10 cellular contexts compared by ENCODE assay signal in the genomic region with DNA sequence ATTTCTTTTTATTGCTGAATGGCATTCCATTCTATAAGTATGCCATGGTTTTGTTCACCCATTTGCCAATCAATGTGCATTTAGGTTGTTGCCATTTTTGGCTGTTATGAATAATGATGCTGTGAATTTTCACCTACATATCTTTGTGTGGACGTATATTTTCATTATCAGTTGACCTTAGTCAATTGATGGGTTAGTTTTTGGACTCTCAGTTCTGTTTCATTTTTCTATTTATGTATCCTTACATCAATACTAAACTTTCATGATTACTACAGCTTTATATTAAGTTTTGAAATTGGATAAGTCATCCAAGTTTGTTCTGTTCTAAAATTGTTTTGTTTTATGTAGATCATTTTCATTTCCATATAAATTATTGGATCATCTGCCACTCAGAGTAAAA.
"Had no signal": no experiment of that assay in that cellular context is flagged by ENCODE, and none has a peak within 500 bp of the region (broad histone marks: within the 10 kb centered on the region; RNA-seq: fewer than 3 reads in every experiment).

No MANE protein-coding gene starts in this region.

- H3K4me1 Mint-ChIP-seq: GM23338, H9 had no signal

- H3K9me3 Mint-ChIP-seq: GM23338, H9 had no signal

- H3K4me3 Mint-ChIP-seq: GM23338, H9 had no signal

- FAIRE-seq: H1, H54, HTR-8/SVneo, K562 had no signal

- DNase-seq: H9, HCEC 1CT, IMR-90, Kasumi-1, KG1 had no signal

- ATAC-seq: GM23338, K562 had no signal

- H3K27ac Mint-ChIP-seq: GM23338, H9 had no signal

- H3K4me3 ChIP-seq: GM23338, K562 had no signal
